ENCODE assay signal across 21 cellular contexts in the genomic region with DNA sequence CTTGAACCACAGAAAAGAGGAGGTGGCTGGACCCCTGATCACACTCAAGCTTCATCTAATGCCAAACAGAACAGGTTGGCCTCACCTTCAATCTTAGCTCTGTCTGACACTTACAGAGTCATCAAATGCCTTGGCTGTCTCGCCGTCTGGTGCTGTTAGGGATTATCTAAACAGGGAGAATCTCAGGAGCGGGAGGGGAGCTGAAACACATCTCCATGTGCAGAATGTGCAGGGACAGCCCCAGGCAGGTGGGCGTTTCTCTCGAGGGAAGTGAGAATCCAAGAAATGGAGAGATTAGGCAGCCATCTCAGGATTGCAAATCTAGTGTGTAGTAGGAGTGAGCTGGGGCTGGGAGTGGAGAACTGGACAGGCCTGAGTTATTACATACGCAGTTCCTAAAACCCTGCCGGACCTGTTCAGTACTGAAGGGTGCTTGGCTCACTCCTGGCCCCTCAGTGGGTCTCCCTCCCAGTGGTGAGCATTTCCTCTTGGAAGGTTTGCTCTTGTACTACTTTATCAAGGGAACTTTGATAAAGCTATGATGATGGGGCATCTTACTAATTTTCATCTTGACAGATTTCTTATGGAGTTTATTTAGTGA.
DNase-seq lines count a peak whose midpoint lies in the region; ATAC-seq and TF ChIP-seq lines count a peak whose summit lies in the region.
"Had no signal": no experiment of that assay in that cellular context is flagged by ENCODE, and none has a peak within 500 bp of the region (broad histone marks: within the 10 kb centered on the region; RNA-seq: fewer than 3 reads in every experiment).

No MANE protein-coding gene starts in this region.

- H3K79me2 ChIP-seq in mesendoderm (ENCODE audit: control insufficient read depth, insufficient read depth, low read length), result no peaks in the 10 kb centered on the region

- H3K4me2 ChIP-seq in mesendoderm (ENCODE audit: low read length), result no peak overlapping the region

- no peak overlapping the region for H3K56ac ChIP-seq in mesendoderm (ENCODE audit: low read length)

- no peak overlapping the region for H4K5ac ChIP-seq in mesendoderm (ENCODE audit: low read length)

- WGBS in mesendoderm (ENCODE audit: extremely low coverage, insufficient coverage, low lambda C conversion rate), result no CpG with 5 or more reads among the region's 7 CpGs

- no peaks in the 10 kb centered on the region for H3K79me1 ChIP-seq in mesendoderm (ENCODE audit: low read length)

- no peak overlapping the region for H3K27ac ChIP-seq in mesendoderm (ENCODE audit: low read depth, low read length)
- H3K27ac ChIP-seq: Peyer's patch had no signal

- no peak overlapping the region for H3K23ac ChIP-seq in mesendoderm (ENCODE audit: low read length)

- H2AK5ac ChIP-seq in mesendoderm (ENCODE audit: low read length), result no peak overlapping the region

- no peak overlapping the region for H3K4ac ChIP-seq in mesendoderm (ENCODE audit: low read depth, low read length)

- H4K8ac ChIP-seq in mesendoderm (ENCODE audit: low read depth, low read length), result no peak overlapping the region

- H2BK120ac ChIP-seq in mesendoderm (ENCODE audit: low read depth, low read length), result no peak overlapping the region

- DNase-seq in NCI-H82 (lab: John Stamatoyannopoulos, UW), result peak; percentile 27
- DNase-seq in NCI-H82 treated with DMSO at 0.1 percent for 48 hours (lab: John Stamatoyannopoulos, UW; ENCODE audit: unreplicated experiment), result no peak
- DNase-seq in cerebellar nuclear complex (lab: John Stamatoyannopoulos, UW), result peak; percentile 30 to 67
- peak; percentile 55 for DNase-seq in mesendoderm
- DNase-seq in superior temporal gyrus (ENCODE audit: extremely low spot score), result peak; percentile 62
- DNase-seq in omental fat pad (ENCODE audit: low spot score), result no peak
- no peak for DNase-seq in HT-29 (ENCODE audit: low spot score)
- DNase-seq in stimulated activated CD4-positive, alpha-beta T cell treated with anti-CD3 and anti-CD28 coated beads, Interleukin-1b, Interleukin-23, amount 100 ng/mL, for 48 hours, result no peak
- DNase-seq: 8988T, AML-193, DMS79, KBM-7, MM.1S, NCI-H1092, NCI-H1436, NCI-H2029, NCI-H2227 treated with DMSO at 0.1 percent for 48 hours, NCI-H510A, NCI-H774, Peyer's patch had no signal

- H3K36me3 ChIP-seq in mesendoderm (ENCODE audit: control insufficient read depth, insufficient read depth, low read length), result no peaks in the 10 kb centered on the region
- H3K36me3 ChIP-seq: HAP-1, Peyer's patch had no signal

- H3K9ac ChIP-seq in mesendoderm (ENCODE audit: low read length), result no peak overlapping the region

- H3K4me1 ChIP-seq in mesendoderm (ENCODE audit: control insufficient read depth, low read depth, low read length), result peaks cover 6% of the 10 kb centered on the region
- H3K4me1 ChIP-seq: HAP-1, Peyer's patch had no signal

- H3K27me3 ChIP-seq in mesendoderm (ENCODE audit: insufficient read depth, low read length, poor library complexity), result no peaks in the 10 kb centered on the region

- H3K18ac ChIP-seq in mesendoderm (ENCODE audit: low read length), result no peak overlapping the region

- no peak overlapping the region for H2BK5ac ChIP-seq in mesendoderm (ENCODE audit: low read length)

- ATAC-seq in omental fat pad (ENCODE audit: low FRiP score), result no peak

- no peak for TF ChIP-seq CTCF in omental fat pad (IDR thresholded peaks at IDR 0.05)

- no peak overlapping the region for H3K4me3 ChIP-seq in mesendoderm (ENCODE audit: low read length)
- H3K4me3 ChIP-seq: HAP-1, Peyer's patch had no signal

- H2BK15ac ChIP-seq in mesendoderm (replicated peaks; ENCODE audit: low read depth), result no peak overlapping the region

Comparison
In these comparisons a context has a peak if more than half of its experiments do, and no peak if none do; other contexts are left out.
1. DNase-seq: peak in NCI-H82 (single experiment), cerebellar nuclear complex (2 of 2), mesendoderm (single experiment) and superior temporal gyrus (single experiment); none in NCI-H82 treated with DMSO at 0.1 percent for 48 hours (single experiment), omental fat pad (single experiment), HT-29 (single experiment) and stimulated activated CD4-positive, alpha-beta T cell treated with anti-CD3 and anti-CD28 coated beads, Interleukin-1b, Interleukin-23, amount 100 ng/mL, for 48 hours (single experiment).